ENCODE assay signal across 29 cellular contexts in the genomic region with DNA sequence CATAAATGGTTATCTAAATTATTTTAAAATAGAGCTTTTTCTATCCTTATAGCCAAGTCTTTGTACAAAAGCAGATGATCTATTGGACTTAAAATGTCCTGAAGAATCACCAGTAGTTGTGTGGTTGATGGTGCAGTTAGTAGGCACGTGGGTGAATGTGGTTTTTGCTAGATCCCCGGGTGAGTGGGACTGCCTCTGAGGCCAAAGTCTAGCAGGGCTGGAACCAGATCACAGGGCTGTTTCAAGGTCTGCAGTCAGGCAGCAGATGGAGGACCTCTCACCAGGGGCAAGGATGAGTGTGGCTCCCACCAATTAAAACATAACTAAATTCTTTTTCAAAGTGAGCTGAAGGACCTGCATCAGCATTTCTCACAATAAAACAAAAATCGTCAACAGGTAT.
"Had no signal": no experiment of that assay in that cellular context is flagged by ENCODE, and none has a peak within 500 bp of the region (broad histone marks: within the 10 kb centered on the region; RNA-seq: fewer than 3 reads in every experiment).

No MANE protein-coding gene starts in this region.

- H3K27me3 ChIP-seq: adrenal gland, body of pancreas, breast epithelium, MG63, Peyer's patch had no signal

- H3K4me3 ChIP-seq: adrenal gland, body of pancreas, breast epithelium, MG63, Peyer's patch had no signal

- ATAC-seq: activated CD4-positive, alpha-beta T cell treated with anti-CD3 and anti-CD28 coated beads for 36 hours; activated CD4-positive, CD25-positive, alpha-beta regulatory T cell treated with anti-CD3 and anti-CD28 coated beads, Interleukin-2, amount 50 U/mL, for 24 hours; activated CD8-positive, alpha-beta T cell treated with anti-CD3 and anti-CD28 coated beads, Interleukin-2, amount 10 ng/mL, durations not matched to agents 7 days and 5 days; activated naive CD4-positive, alpha-beta T cell treated with anti-CD3 and anti-CD28 coated beads, Interleukin-2, amount 50 U/mL, for 72 hours; body of pancreas; PC-3; SK-N-SH treated with all-trans-retinoic acid at 6 μM for 48 hours; WTC11 had no signal

- H3K36me3 Mint-ChIP-seq: activated naive CD4-positive, alpha-beta T cell treated with anti-CD3 and anti-CD28 coated beads, Interleukin-2, amount 50 U/mL, for 72 hours; WTC11 had no signal

- H3K4me3 Mint-ChIP-seq: activated CD4-positive, alpha-beta T cell treated with anti-CD3 and anti-CD28 coated beads for 36 hours; activated CD4-positive, alpha-beta T cell treated with anti-CD3 and anti-CD28 coated beads, Interleukin-2, amount 10 ng/mL, durations not matched to agents 7 days and 5 days; activated CD8-positive, alpha-beta T cell treated with anti-CD3 and anti-CD28 coated beads, Interleukin-2, amount 10 ng/mL, durations not matched to agents 7 days and 5 days; activated T-cell treated with anti-CD3 and anti-CD28 coated beads, Interleukin-2, amount 50 U/mL, for 24 hours; WTC11 had no signal

- H3K4me1 ChIP-seq: adrenal gland, breast epithelium, Peyer's patch had no signal

- H3K27ac ChIP-seq: adrenal gland, body of pancreas, breast epithelium, Peyer's patch had no signal

- H3K9me3 ChIP-seq: adrenal gland, body of pancreas, MG63, Peyer's patch had no signal

- H3K27ac Mint-ChIP-seq: activated CD4-positive, alpha-beta T cell treated with anti-CD3 and anti-CD28 coated beads for 36 hours; activated CD4-positive, alpha-beta T cell treated with anti-CD3 and anti-CD28 coated beads, Interleukin-2, amount 10 ng/mL, durations not matched to agents 7 days and 5 days; activated CD8-positive, alpha-beta T cell treated with anti-CD3 and anti-CD28 coated beads, Interleukin-2, amount 10 ng/mL, durations not matched to agents 7 days and 5 days; activated naive CD4-positive, alpha-beta T cell treated with anti-CD3 and anti-CD28 coated beads, Interleukin-2, amount 50 U/mL, for 72 hours; activated T-cell treated with anti-CD3 and anti-CD28 coated beads, Interleukin-2, amount 50 U/mL, for 24 hours; activated T-helper 2 cell treated with anti-CD3 and anti-CD28 coated beads, Interferon-gamma antibody, Interleukin-2, Interleukin-4, amounts not matched to agents 10 μg/mL and 5 μg/mL and 100 μg/mL, durations not matched to agents 14 hours and 24 hours and 36 hours; WTC11 had no signal

- H3K9me3 Mint-ChIP-seq: activated CD4-positive, alpha-beta T cell treated with anti-CD3 and anti-CD28 coated beads, Interleukin-2, amount 10 ng/mL, durations not matched to agents 7 days and 5 days; activated T-cell treated with anti-CD3 and anti-CD28 coated beads, Interleukin-2, amount 50 U/mL, for 24 hours had no signal

- H3K36me3 ChIP-seq: adrenal gland, breast epithelium, MG63, Peyer's patch had no signal

- H3K4me1 Mint-ChIP-seq: activated CD4-positive, alpha-beta T cell treated with anti-CD3 and anti-CD28 coated beads for 36 hours; activated CD4-positive, alpha-beta T cell treated with anti-CD3 and anti-CD28 coated beads, Interleukin-2, amount 10 ng/mL, durations not matched to agents 7 days and 5 days had no signal

- H3K27me3 Mint-ChIP-seq: activated CD4-positive, alpha-beta T cell treated with anti-CD3 and anti-CD28 coated beads for 36 hours; activated CD4-positive, alpha-beta T cell treated with anti-CD3 and anti-CD28 coated beads, Interleukin-2, amount 10 ng/mL, durations not matched to agents 7 days and 5 days; activated T-cell treated with anti-CD3 and anti-CD28 coated beads, Interleukin-2, amount 50 U/mL, for 24 hours had no signal

- DNase-seq: activated CD4-positive, alpha-beta T cell treated with anti-CD3 and anti-CD28 coated beads for 36 hours; activated CD4-positive, alpha-beta T cell treated with anti-CD3 and anti-CD28 coated beads, Interleukin-2, amount 10 ng/mL, durations not matched to agents 7 days and 5 days; activated CD4-positive, alpha-beta T cell treated with anti-CD3 and anti-CD28 coated beads, Interleukin-2, amount 50 U/mL, for 48 hours; activated CD8-positive, alpha-beta T cell treated with anti-CD3 and anti-CD28 coated beads, Interleukin-2, amount 10 ng/mL, durations not matched to agents 7 days and 5 days; activated gamma-delta T cell; activated naive CD4-positive, alpha-beta T cell treated with Interleukin-2 at 50 U/mL for 16 hours; activated T-cell treated with anti-CD3 and anti-CD28 coated beads, Interleukin-2, amount 50 U/mL, for 24 hours; adrenal gland; KG1; MG63; NCI-H1048; NCI-H1105 treated with DMSO at 0.1 percent for 48 hours; NCI-H1436 treated with DMSO at 0.1 percent for 48 hours; NCI-H1694 treated with DMSO at 0.1 percent for 48 hours; NCI-H2029; NCI-H345; NCI-H524 treated with DMSO at 0.1 percent for 48 hours; NK-92 treated with Interleukin-12 subunit alpha and Interleukin-12 subunit beta, amount 100 ng/mL, for 24 hours; PC-3; Peyer's patch; RPMI8226; SIG-M5 had no signal
